Comparison of ENCODE assay signal across 15 cellular contexts in the genomic region with DNA sequence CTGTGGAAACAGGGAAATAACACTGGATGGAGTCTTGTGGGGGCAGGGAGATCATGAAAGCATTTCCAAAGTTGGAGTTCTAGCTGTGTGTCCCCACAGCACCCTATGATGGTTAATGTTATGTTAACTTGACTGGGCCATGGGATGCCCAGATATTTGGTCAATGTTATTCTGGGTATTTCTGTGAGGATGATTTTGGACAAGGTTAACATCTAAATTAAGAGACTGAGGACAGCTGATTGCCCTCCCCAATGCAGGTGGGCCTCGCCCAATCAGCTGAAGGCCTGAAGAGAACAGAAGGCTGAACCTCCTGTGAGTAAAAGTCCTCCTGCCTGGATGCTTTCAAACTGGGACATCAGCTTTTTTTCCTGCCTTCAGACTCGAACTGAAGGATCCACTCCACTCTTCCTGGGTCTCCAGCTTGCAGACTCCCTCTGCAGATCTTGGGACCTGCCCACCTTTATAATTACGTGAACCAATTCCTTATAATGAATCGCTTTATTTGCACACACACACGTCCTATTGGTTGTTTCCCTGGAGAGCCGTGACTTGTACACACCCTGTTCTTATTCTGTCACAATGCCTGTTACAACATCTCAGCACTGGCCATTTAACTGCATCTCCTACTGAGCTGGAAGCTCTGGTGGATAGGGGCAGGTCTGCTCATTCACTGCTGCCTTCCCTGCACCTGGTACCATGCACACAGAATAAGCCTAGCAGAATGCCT.
"Had no signal": no experiment of that assay in that cellular context is flagged by ENCODE, and none has a peak within 500 bp of the region (broad histone marks: within the 10 kb centered on the region; RNA-seq: fewer than 3 reads in every experiment).

No MANE protein-coding gene starts in this region.

- H3K9me3 ChIP-seq: ovary, thoracic aorta, uterus had no signal

- H3K4me2 ChIP-seq: hepatocyte had no signal

- H3K9me3 Mint-ChIP-seq: activated naive CD8-positive, alpha-beta T cell treated with anti-CD3 and anti-CD28 coated beads, Interleukin-2, amount 50 U/mL, for 24 hours; activated T-cell treated with anti-CD3 and anti-CD28 coated beads, Interleukin-2, amount 50 U/mL, for 72 hours; stimulated activated naive CD8-positive, alpha-beta T cell treated with anti-CD3 and anti-CD28 coated beads, Interleukin-15, Interleukin-2, amounts not matched to agents 100 ng/mL and 50 ng/mL, for 24 hours had no signal

- H3K4me3 ChIP-seq: hepatocyte, ovary, thoracic aorta, uterus had no signal

- ATAC-seq: activated naive CD8-positive, alpha-beta T cell treated with anti-CD3 and anti-CD28 coated beads, Interleukin-2, amount 50 U/mL, for 24 hours had no signal

- H3K27ac Mint-ChIP-seq: activated naive CD8-positive, alpha-beta T cell treated with anti-CD3 and anti-CD28 coated beads, Interleukin-2, amount 50 U/mL, for 24 hours; activated T-cell treated with anti-CD3 and anti-CD28 coated beads, Interleukin-2, amount 50 U/mL, for 72 hours; nephron progenitor cell; stimulated activated naive CD8-positive, alpha-beta T cell treated with anti-CD3 and anti-CD28 coated beads, Interleukin-15, Interleukin-2, amounts not matched to agents 100 ng/mL and 50 ng/mL, for 24 hours had no signal

- H3K79me2 ChIP-seq: hepatocyte had no signal

- H3K27me3 Mint-ChIP-seq: activated naive CD8-positive, alpha-beta T cell treated with anti-CD3 and anti-CD28 coated beads, Interleukin-2, amount 50 U/mL, for 24 hours; stimulated activated naive CD8-positive, alpha-beta T cell treated with anti-CD3 and anti-CD28 coated beads, Interleukin-15, Interleukin-2, amounts not matched to agents 100 ng/mL and 50 ng/mL, for 24 hours had no signal

- H3K27me3 ChIP-seq: hepatocyte, ovary, uterus had no signal

- H3K4me1 ChIP-seq: uterus had no signal

- DNase-seq: activated CD4-positive, alpha-beta T cell treated with anti-CD3 and anti-CD28 coated beads, Interleukin-2, amount 50 U/mL, for 4 hours; activated naive CD4-positive, alpha-beta T cell; activated naive CD8-positive, alpha-beta T cell treated with anti-CD3 and anti-CD28 coated beads, Interleukin-2, amount 50 U/mL, for 24 hours; caudate nucleus; cortex of kidney; effector CD8-positive, alpha-beta T cell; left ventricle myocardium superior; nephron progenitor cell; ovary; stimulated activated CD4-positive, alpha-beta T cell treated with anti-CD3 and anti-CD28 coated beads, Interleukin-4, amount 100 ng/mL, for 24 hours; uterus had no signal

- H3K27ac ChIP-seq: ovary, thoracic aorta, uterus had no signal

- H3K36me3 ChIP-seq: ovary, thoracic aorta, uterus had no signal

- H3K4me3 Mint-ChIP-seq: activated naive CD8-positive, alpha-beta T cell treated with anti-CD3 and anti-CD28 coated beads, Interleukin-2, amount 50 U/mL, for 24 hours; activated T-cell treated with anti-CD3 and anti-CD28 coated beads, Interleukin-2, amount 50 U/mL, for 72 hours; nephron progenitor cell; stimulated activated naive CD8-positive, alpha-beta T cell treated with anti-CD3 and anti-CD28 coated beads, Interleukin-15, Interleukin-2, amounts not matched to agents 100 ng/mL and 50 ng/mL, for 24 hours had no signal

- H2AFZ ChIP-seq: hepatocyte had no signal
